21 cellular contexts compared by ENCODE assay signal in the genomic region with DNA sequence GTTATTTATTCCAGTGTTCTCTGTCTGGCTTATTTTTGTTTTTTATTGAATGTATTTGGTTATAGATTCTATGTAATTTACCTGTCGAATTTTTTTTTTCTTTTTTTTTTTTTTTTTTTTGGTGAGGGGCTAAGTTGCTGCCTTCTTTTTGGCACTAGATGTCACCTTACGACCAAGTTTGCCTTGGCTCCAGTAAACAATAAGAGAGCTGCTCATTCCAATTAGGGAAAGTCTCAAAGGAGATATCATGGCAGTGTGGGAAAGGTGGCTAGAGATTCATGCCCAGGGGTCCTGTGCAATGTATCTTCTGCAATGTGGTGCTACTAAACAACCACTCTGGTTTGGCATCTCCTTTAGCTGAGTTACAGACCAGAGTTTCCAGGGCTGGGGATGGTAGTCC.
DNase-seq lines count a peak whose midpoint lies in the region; ATAC-seq and TF ChIP-seq lines count a peak whose summit lies in the region.
"Had no signal": no experiment of that assay in that cellular context is flagged by ENCODE, and none has a peak within 500 bp of the region (broad histone marks: within the 10 kb centered on the region; RNA-seq: fewer than 3 reads in every experiment).

No MANE protein-coding gene starts in this region.

- no peaks in the 10 kb centered on the region for H3K36me3 ChIP-seq in BE2C
- no peaks in the 10 kb centered on the region for H3K36me3 ChIP-seq in GM23338 (ENCODE audit: insufficient read depth)
- no peaks in the 10 kb centered on the region for H3K36me3 ChIP-seq in hepatocyte (replicated peaks; ENCODE audit: insufficient read depth, low read depth)
- H3K36me3 ChIP-seq in sigmoid colon: no peaks in the 10 kb centered on the region
- H3K36me3 ChIP-seq in gastroesophageal sphincter: no peaks in the 10 kb centered on the region
- H3K36me3 ChIP-seq: esophagus squamous epithelium, heart left ventricle, stomach, upper lobe of left lung had no signal

- peak overlapping the region; percentile 19; the same call in 1 of the 2 replicates for H2AFZ ChIP-seq in GM23338
- H2AFZ ChIP-seq in hepatocyte: no peak overlapping the region
- H2AFZ ChIP-seq: parathyroid adenoma had no signal

- H3K4me2 ChIP-seq in GM23338 (no peak overlapping the region), hepatocyte (no peak overlapping the region)

- peaks cover 9% of the 10 kb centered on the region for H3K9me3 Mint-ChIP-seq in GM23338

- ATAC-seq in GM23338 (peak; percentile 79), gastroesophageal sphincter (no peak)
- ATAC-seq: activated CD4-positive, CD25-positive, alpha-beta regulatory T cell treated with anti-CD3 and anti-CD28 coated beads, Interleukin-2, amount 50 U/mL, for 24 hours; heart left ventricle; T-helper 17 cell had no signal

- TF ChIP-seq POLR2A in sigmoid colon (IDR thresholded peaks at IDR 0.05) (no peak), gastroesophageal sphincter (IDR thresholded peaks at IDR 0.05) (no peak)

- H3K27me3 ChIP-seq in BE2C: no peaks in the 10 kb centered on the region
- no peaks in the 10 kb centered on the region for H3K27me3 ChIP-seq in GM23338 (ENCODE audit: insufficient read depth)
- H3K27me3 ChIP-seq in hepatocyte: no peaks in the 10 kb centered on the region
- H3K27me3 ChIP-seq in sigmoid colon: no peaks in the 10 kb centered on the region
- no peaks in the 10 kb centered on the region for H3K27me3 ChIP-seq in gastroesophageal sphincter
- H3K27me3 ChIP-seq: esophagus squamous epithelium, heart left ventricle, stomach, upper lobe of left lung had no signal

- TF ChIP-seq EP300 in sigmoid colon (IDR thresholded peaks at IDR 0.05) (no peak), gastroesophageal sphincter (IDR thresholded peaks at IDR 0.05) (no peak)

- H3K79me2 ChIP-seq in GM23338 (replicated peaks; ENCODE audit: insufficient read depth) (no peaks in the 10 kb centered on the region), hepatocyte (no peaks in the 10 kb centered on the region)
- H3K79me2 ChIP-seq: parathyroid adenoma had no signal

- no peak overlapping the region for H3K4me3 Mint-ChIP-seq in GM23338
- H3K4me3 Mint-ChIP-seq: T-helper 17 cell had no signal

- no peak overlapping the region for H3K27ac Mint-ChIP-seq in GM23338
- H3K27ac Mint-ChIP-seq: T-helper 17 cell had no signal

- WGBS in hepatocyte (ENCODE audit: low lambda C conversion rate, missing lambda C conversion rate): 52% methylated on average over 2 of the region's 2 CpGs
- 64 to 78% methylated on average over 2 of the region's 2 CpGs for WGBS in sigmoid colon, 2 donors
- 33% methylated on average over 1 of the region's 2 CpGs; no CpG with 5 or more reads in 1 of the 2 donors for WGBS in gastroesophageal sphincter (ENCODE audit: low coverage in 1 of 2), 2 donors

- H3K4me3 ChIP-seq in BE2C (ENCODE audit: low read depth, low read length) (no peak overlapping the region), GM23338 (no peak overlapping the region), hepatocyte (no peak overlapping the region), sigmoid colon (no peak overlapping the region), gastroesophageal sphincter (no peak overlapping the region)
- H3K4me3 ChIP-seq: esophagus squamous epithelium, heart left ventricle, stomach, upper lobe of left lung had no signal

- peaks cover 13% of the 10 kb centered on the region; the same call in 2 of the 3 replicates for H3K4me1 Mint-ChIP-seq in GM23338
- H3K4me1 Mint-ChIP-seq: T-helper 17 cell had no signal

- H4K20me1 ChIP-seq in GM23338 (replicated peaks; ENCODE audit: insufficient read depth): no peaks in the 10 kb centered on the region
- H4K20me1 ChIP-seq in hepatocyte (ENCODE audit: insufficient read depth, poor library complexity, severe bottlenecking): no peaks in the 10 kb centered on the region

- H3K9me2 ChIP-seq in GM23338 (ENCODE audit: insufficient read depth) (no peaks in the 10 kb centered on the region; the same call in 1 of the 2 replicates), hepatocyte (replicated peaks; ENCODE audit: insufficient read depth) (no peaks in the 10 kb centered on the region)

- no peak overlapping the region for H3K27ac ChIP-seq in GM23338 (ENCODE audit: low read depth)
- no peak overlapping the region for H3K27ac ChIP-seq in VCaP
- H3K27ac ChIP-seq in hepatocyte: no peak overlapping the region
- no peak overlapping the region for H3K27ac ChIP-seq in sigmoid colon
- no peak overlapping the region for H3K27ac ChIP-seq in gastroesophageal sphincter
- H3K27ac ChIP-seq: esophagus squamous epithelium, heart left ventricle, parathyroid adenoma, stomach, upper lobe of left lung had no signal

- H3K4me1 ChIP-seq in BE2C: peaks cover 3% of the 10 kb centered on the region; the same call in 1 of the 2 replicates
- peaks cover 13% of the 10 kb centered on the region; the same call in 1 of the 2 replicates for H3K4me1 ChIP-seq in GM23338 (ENCODE audit: insufficient read depth)
- no peaks in the 10 kb centered on the region for H3K4me1 ChIP-seq in hepatocyte (ENCODE audit: insufficient read depth)
- H3K4me1 ChIP-seq in sigmoid colon: no peaks in the 10 kb centered on the region
- H3K4me1 ChIP-seq in gastroesophageal sphincter: peaks cover 0 to 6% (median 0%) of the 10 kb centered on the region in 3 donors
- H3K4me1 ChIP-seq: esophagus squamous epithelium, parathyroid adenoma, stomach had no signal

- no peaks in the 10 kb centered on the region for H3K36me3 Mint-ChIP-seq in GM23338 (ENCODE audit: low read depth)

- no peaks in the 10 kb centered on the region for H3F3A ChIP-seq in GM23338 (replicated peaks; ENCODE audit: low read depth)

- no peaks in the 10 kb centered on the region for H3K9me3 ChIP-seq in BE2C
- H3K9me3 ChIP-seq in hepatocyte (ENCODE audit: low read depth): no peaks in the 10 kb centered on the region
- H3K9me3 ChIP-seq in sigmoid colon: no peaks in the 10 kb centered on the region
- peaks cover 0 to 11% (median 0%) of the 10 kb centered on the region in 3 donors for H3K9me3 ChIP-seq in gastroesophageal sphincter
- H3K9me3 ChIP-seq: upper lobe of left lung had no signal

- intact Hi-C loops in sigmoid colon (cut with DNase I): no loop called here

- peaks cover 6% of the 10 kb centered on the region for H3K27me3 Mint-ChIP-seq in GM23338 (ENCODE audit: insufficient read depth, low read depth, poor library complexity)

- no peak for DNase-seq in BE2C
- DNase-seq in GM23338 (ENCODE audit: low spot score): peak; percentile 62
- no peak for DNase-seq in hepatocyte (ENCODE audit: low spot score)
- no peak for DNase-seq in SW480 (ENCODE audit: low spot score)
- no peak for DNase-seq in sigmoid colon
- DNase-seq: central memory CD4-positive, alpha-beta T cell; effector CD4-positive, alpha-beta T cell; esophagus squamous epithelium; heart left ventricle; islet precursor cell; mammary epithelial cell; NCI-H345; Right ventricle myocardium superior; stimulated activated CD4-positive, alpha-beta T cell treated with anti-CD3 and anti-CD28 coated beads, Interleukin-2, amount 100 ng/mL, for 48 hours; stomach; T-helper 17 cell; upper lobe of left lung had no signal

- TF ChIP-seq CTCF in BE2C (IDR thresholded peaks at IDR 0.05; ENCODE audit: low read depth, low read length) (peak; percentile 31), GM23338 (conservative IDR thresholded peaks at IDR 0.05; ENCODE audit: low read depth in 2 of 2) (peak; percentile 56 to 58), VCaP (conservative IDR thresholded peaks at IDR 0.05) (peak; percentile 33), hepatocyte (IDR thresholded peaks at IDR 0.05; ENCODE audit: poor library complexity) (peak; percentile 16), sigmoid colon (IDR thresholded peaks at IDR 0.05) (no peak), gastroesophageal sphincter (IDR thresholded peaks at IDR 0.05) (no peak)

Comparison
In these comparisons a context has a peak if more than half of its experiments do, and no peak if none do; other contexts are left out.
1. CTCF ChIP-seq: peak in BE2C (single experiment), GM23338 (2 of 2), VCaP (single experiment) and hepatocyte (single experiment); none in sigmoid colon (0 of 4) and gastroesophageal sphincter (0 of 4).